ENCODE assay signal across 19 cellular contexts in the genomic region with DNA sequence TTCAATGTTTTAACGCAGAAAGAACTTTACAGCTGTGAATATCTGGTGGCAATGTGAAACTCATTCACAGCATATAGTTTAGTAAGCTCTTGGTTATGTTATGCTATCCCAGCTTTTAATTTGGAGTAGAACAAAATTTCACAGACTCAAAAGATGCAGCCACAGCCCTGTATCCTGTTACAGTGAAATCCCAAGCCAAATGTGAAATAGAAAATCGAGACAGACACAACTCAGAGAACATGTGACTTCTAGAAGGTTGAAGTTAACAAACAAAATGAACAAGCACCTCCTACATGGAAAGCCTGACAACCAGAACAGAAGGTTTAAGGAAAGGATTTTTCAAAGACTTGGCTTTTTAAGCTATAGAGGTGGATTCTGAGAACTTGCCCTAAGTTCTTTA.
"Had no signal": no experiment of that assay in that cellular context is flagged by ENCODE, and none has a peak within 500 bp of the region (broad histone marks: within the 10 kb centered on the region; RNA-seq: fewer than 3 reads in every experiment).

No MANE protein-coding gene starts in this region.

- DNase-seq: activated CD4-positive, alpha-beta T cell treated with anti-CD3 and anti-CD28 coated beads, Interleukin-2, amount 10 ng/mL, durations not matched to agents 7 days and 5 days; activated CD8-positive, alpha-beta T cell treated with anti-CD3 and anti-CD28 coated beads, Interleukin-2, amount 10 ng/mL, durations not matched to agents 7 days and 5 days; activated naive CD4-positive, alpha-beta T cell treated with anti-CD3 and anti-CD28 coated beads for 36 hours; activated T-cell treated with anti-CD3 and anti-CD28 coated beads, Interleukin-2, amount 50 U/mL, for 24 hours; anterior cingulate cortex; effector memory CD8-positive, alpha-beta T cell; head of caudate nucleus; kidney; midbrain; right cardiac atrium; SJCRH30; stimulated activated naive B cell treated with anti-CD40 and anti-IgM and Interleukin-4, amounts not matched to agents 10 μg/mL and 1 μg/mL and 100 μg/mL, for 72 hours; thyroid gland had no signal

- H3K4me1 ChIP-seq: SJCRH30 had no signal

- H3K27me3 Mint-ChIP-seq: activated CD4-positive, alpha-beta T cell treated with anti-CD3 and anti-CD28 coated beads, Interleukin-2, amount 10 ng/mL, durations not matched to agents 7 days and 5 days; activated T-cell treated with anti-CD3 and anti-CD28 coated beads, Interleukin-2, amount 50 U/mL, for 24 hours; brain; central memory CD8-positive, alpha-beta T cell; dendritic cell treated with granulocyte-macrophage colony-stimulating factor and Interleukin-4, amounts not matched to agents 40 ng/mL and 50 ng/mL, for 4 days; effector memory CD8-positive, alpha-beta T cell; progenitor cell of endocrine pancreas; stimulated activated naive B cell treated with anti-CD40 and anti-IgM and Interleukin-4, amounts not matched to agents 10 μg/mL and 1 μg/mL and 100 μg/mL, for 72 hours had no signal

- H3K4me1 Mint-ChIP-seq: activated CD4-positive, alpha-beta T cell treated with anti-CD3 and anti-CD28 coated beads, Interleukin-2, amount 10 ng/mL, durations not matched to agents 7 days and 5 days had no signal

- H3K36me3 ChIP-seq: SJCRH30, thyroid gland had no signal

- FAIRE-seq: kidney had no signal

- ATAC-seq: activated CD8-positive, alpha-beta T cell treated with anti-CD3 and anti-CD28 coated beads, Interleukin-2, amount 10 ng/mL, durations not matched to agents 7 days and 5 days; effector memory CD8-positive, alpha-beta T cell; left lobe of liver; right cardiac atrium; stimulated activated naive B cell treated with anti-CD40 and anti-IgM and Interleukin-4, amounts not matched to agents 10 μg/mL and 1 μg/mL and 100 μg/mL, for 72 hours had no signal

- H3K4me3 ChIP-seq: SJCRH30, thyroid gland had no signal

- H3K9me3 Mint-ChIP-seq: activated CD4-positive, alpha-beta T cell treated with anti-CD3 and anti-CD28 coated beads, Interleukin-2, amount 10 ng/mL, durations not matched to agents 7 days and 5 days; activated naive CD4-positive, alpha-beta T cell treated with anti-CD3 and anti-CD28 coated beads for 36 hours; activated T-cell treated with anti-CD3 and anti-CD28 coated beads, Interleukin-2, amount 50 U/mL, for 24 hours; central memory CD8-positive, alpha-beta T cell; dendritic cell treated with granulocyte-macrophage colony-stimulating factor and Interleukin-4, amounts not matched to agents 40 ng/mL and 50 ng/mL, for 4 days; effector memory CD8-positive, alpha-beta T cell; stimulated activated naive B cell treated with anti-CD40 and anti-IgM and Interleukin-4, amounts not matched to agents 10 μg/mL and 1 μg/mL and 100 μg/mL, for 72 hours; T-helper 1 cell treated with Interleukin-12 subunit alpha and Interleukin-12 subunit beta and Interleukin-4 antibody, amounts not matched to agents 30 μg/mL and 1 μg/mL, for 36 hours had no signal

- H3K27ac Mint-ChIP-seq: activated CD4-positive, alpha-beta T cell treated with anti-CD3 and anti-CD28 coated beads, Interleukin-2, amount 10 ng/mL, durations not matched to agents 7 days and 5 days; activated CD8-positive, alpha-beta T cell treated with anti-CD3 and anti-CD28 coated beads, Interleukin-2, amount 10 ng/mL, durations not matched to agents 7 days and 5 days; activated naive CD4-positive, alpha-beta T cell treated with anti-CD3 and anti-CD28 coated beads for 36 hours; activated T-cell treated with anti-CD3 and anti-CD28 coated beads, Interleukin-2, amount 50 U/mL, for 24 hours; dendritic cell treated with granulocyte-macrophage colony-stimulating factor and Interleukin-4, amounts not matched to agents 40 ng/mL and 50 ng/mL, for 4 days; progenitor cell of endocrine pancreas; stimulated activated naive B cell treated with anti-CD40 and anti-IgM and Interleukin-4, amounts not matched to agents 10 μg/mL and 1 μg/mL and 100 μg/mL, for 72 hours; T-helper 1 cell treated with Interleukin-12 subunit alpha and Interleukin-12 subunit beta and Interleukin-4 antibody, amounts not matched to agents 30 μg/mL and 1 μg/mL, for 36 hours had no signal

- H3K27ac ChIP-seq: SJCRH30 had no signal

- H3K27me3 ChIP-seq: SJCRH30, thyroid gland had no signal

- H3K9me3 ChIP-seq: SJCRH30, thyroid gland had no signal

- H3K4me3 Mint-ChIP-seq: activated CD4-positive, alpha-beta T cell treated with anti-CD3 and anti-CD28 coated beads, Interleukin-2, amount 10 ng/mL, durations not matched to agents 7 days and 5 days; activated CD8-positive, alpha-beta T cell treated with anti-CD3 and anti-CD28 coated beads, Interleukin-2, amount 10 ng/mL, durations not matched to agents 7 days and 5 days; activated naive CD4-positive, alpha-beta T cell treated with anti-CD3 and anti-CD28 coated beads for 36 hours; activated T-cell treated with anti-CD3 and anti-CD28 coated beads, Interleukin-2, amount 50 U/mL, for 24 hours; brain; central memory CD8-positive, alpha-beta T cell; dendritic cell treated with granulocyte-macrophage colony-stimulating factor and Interleukin-4, amounts not matched to agents 40 ng/mL and 50 ng/mL, for 4 days; effector memory CD8-positive, alpha-beta T cell; stimulated activated naive B cell treated with anti-CD40 and anti-IgM and Interleukin-4, amounts not matched to agents 10 μg/mL and 1 μg/mL and 100 μg/mL, for 72 hours; T-helper 1 cell treated with Interleukin-12 subunit alpha and Interleukin-12 subunit beta and Interleukin-4 antibody, amounts not matched to agents 30 μg/mL and 1 μg/mL, for 36 hours had no signal
